20 cellular contexts compared by ENCODE assay signal in the genomic region with DNA sequence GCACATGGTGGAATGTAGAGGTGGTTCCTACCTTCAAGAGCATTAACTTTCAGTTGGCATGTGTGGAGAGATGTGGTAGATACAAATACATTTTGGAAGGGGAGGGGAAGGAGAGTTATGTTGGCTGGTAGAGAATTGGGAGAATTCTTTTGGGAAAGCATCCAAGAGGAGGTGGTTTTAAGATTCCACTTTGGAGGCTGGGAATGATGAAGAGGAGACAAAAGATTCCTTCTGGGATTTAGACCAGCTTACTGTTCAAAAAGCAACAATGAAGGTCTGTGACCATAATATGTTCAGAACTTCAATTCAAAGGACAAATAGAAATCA.
DNase-seq lines count a peak whose midpoint lies in the region; ATAC-seq and TF ChIP-seq lines count a peak whose summit lies in the region.
"Had no signal": no experiment of that assay in that cellular context is flagged by ENCODE, and none has a peak within 500 bp of the region (broad histone marks: within the 10 kb centered on the region; RNA-seq: fewer than 3 reads in every experiment).

No MANE protein-coding gene starts in this region.

- no peaks in the 10 kb centered on the region for H3K27me3 Mint-ChIP-seq in Calu3 (ENCODE audit: unreplicated experiment)
- H3K27me3 Mint-ChIP-seq in T-helper 17 cell, result no peaks in the 10 kb centered on the region
- H3K27me3 Mint-ChIP-seq: dendritic cell treated with granulocyte-macrophage colony-stimulating factor and Interleukin-4, amounts not matched to agents 40 ng/mL and 50 ng/mL, for 4 days; IgD-negative memory B cell had no signal

- no peak for ATAC-seq in T-helper 17 cell

- no peak for TF ChIP-seq EP300 in ovary (IDR thresholded peaks at IDR 0.05)

- intact Hi-C loops in Calu3 (cut with micrococcal nuclease; ENCODE audit: unreplicated experiment) (no loop called here), tibial artery (cut with DNase I; ENCODE audit: low total_unique reads) (no loop called here), ovary (cut with DNase I) (no loop called here)

- no peak overlapping the region for H2AFZ ChIP-seq in ACC112 (ENCODE audit: low read length, unreplicated experiment)
- H2AFZ ChIP-seq in hepatocyte, result no peak overlapping the region

- H3K4me3 Mint-ChIP-seq in Calu3 (ENCODE audit: low read depth, unreplicated experiment) (no peak overlapping the region), T-helper 17 cell (peak overlapping the region; percentile 9)
- H3K4me3 Mint-ChIP-seq: brain; dendritic cell treated with granulocyte-macrophage colony-stimulating factor and Interleukin-4, amounts not matched to agents 40 ng/mL and 50 ng/mL, for 4 days had no signal

- no peak overlapping the region for H3K4me2 ChIP-seq in hepatocyte
- H3K4me2 ChIP-seq: BLaER1 had no signal

- TF ChIP-seq POLR2A in ovary (IDR thresholded peaks at IDR 0.05), result no peak

- BruUV-seq in Calu3 (replicated peaks; lab: Mats Ljungman, UMichigan), result no TSS peak

- H3K36me3 ChIP-seq in ACC112 (ENCODE audit: insufficient read depth, low read length), result no peaks in the 10 kb centered on the region
- no peaks in the 10 kb centered on the region for H3K36me3 ChIP-seq in hepatocyte (replicated peaks; ENCODE audit: insufficient read depth, low read depth)
- no peaks in the 10 kb centered on the region for H3K36me3 ChIP-seq in tibial artery
- H3K36me3 ChIP-seq in ovary, result no peaks in the 10 kb centered on the region
- H3K36me3 ChIP-seq: thyroid gland, WERI-Rb-1 had no signal

- no peaks in the 10 kb centered on the region for H3K9me2 ChIP-seq in hepatocyte (replicated peaks; ENCODE audit: insufficient read depth)

- H3K27ac Mint-ChIP-seq in Calu3 (ENCODE audit: unreplicated experiment), result peak overlapping the region; percentile 2
- H3K27ac Mint-ChIP-seq in T-helper 17 cell, result peak overlapping the region; percentile 1
- H3K27ac Mint-ChIP-seq: dendritic cell treated with granulocyte-macrophage colony-stimulating factor and Interleukin-4, amounts not matched to agents 40 ng/mL and 50 ng/mL, for 4 days had no signal

- no peak for DNase-seq in Calu3
- no peak for DNase-seq in T-helper 17 cell
- no peak for DNase-seq in hepatocyte (ENCODE audit: low spot score)
- DNase-seq in NCI-H69 (lab: John Stamatoyannopoulos, UW), result no peak
- DNase-seq in tibial artery, result no peak
- no peak for DNase-seq in mesenteric fat pad (ENCODE audit: low spot score)
- no peak for DNase-seq in ovary
- DNase-seq: activated naive CD4-positive, alpha-beta T cell treated with Interleukin-2 at 50 U/mL for 16 hours; DMS 273 treated with DMSO at 0.1 percent for 48 hours; erythroblast; NCI-H1048; NCI-H748 treated with DMSO at 0.1 percent for 48 hours; thyroid gland; WERI-Rb-1 had no signal

- H3K4me1 ChIP-seq in ACC112 (ENCODE audit: control insufficient read depth, insufficient read depth, low read length, unreplicated experiment) (peaks cover 60% of the 10 kb centered on the region), hepatocyte (ENCODE audit: insufficient read depth) (peaks cover 52% of the 10 kb centered on the region), tibial artery (peaks cover 0 to 50% (median 20%) of the 10 kb centered on the region in 4 donors), ovary (ENCODE audit: insufficient read depth) (peaks cover 14% of the 10 kb centered on the region)

- H3K27ac ChIP-seq in ACC112 (ENCODE audit: low read depth, low read length), result peak overlapping the region; percentile 30; the same call in 1 of the 2 replicates
- H3K27ac ChIP-seq in hepatocyte, result peak overlapping the region; percentile 91
- no peak overlapping the region for H3K27ac ChIP-seq in tibial artery
- H3K27ac ChIP-seq in ovary, result no peak overlapping the region
- H3K27ac ChIP-seq: BLaER1, SK-N-MC, thyroid gland, WERI-Rb-1 had no signal

- H3K36me3 Mint-ChIP-seq in Calu3 (ENCODE audit: insufficient read depth, unreplicated experiment) (peaks cover 9% of the 10 kb centered on the region), T-helper 17 cell (ENCODE audit: low read depth) (peaks cover 7% of the 10 kb centered on the region)

- H3K4me3 ChIP-seq in ACC112 (ENCODE audit: low read depth, low read length), result peak overlapping the region; percentile 39
- H3K4me3 ChIP-seq in hepatocyte, result no peak overlapping the region
- H3K4me3 ChIP-seq in tibial artery, result no peak overlapping the region
- H3K4me3 ChIP-seq in ovary, result no peak overlapping the region
- H3K4me3 ChIP-seq: BLaER1, SK-N-MC, thyroid gland had no signal

- H3K79me2 ChIP-seq in ACC112 (ENCODE audit: control insufficient read depth, insufficient read depth, low read length, unreplicated experiment), result no peaks in the 10 kb centered on the region
- H3K79me2 ChIP-seq in hepatocyte, result no peaks in the 10 kb centered on the region

- H3K27me3 ChIP-seq in ACC112 (ENCODE audit: insufficient read depth, low read length), result no peaks in the 10 kb centered on the region
- H3K27me3 ChIP-seq in hepatocyte, result no peaks in the 10 kb centered on the region
- no peaks in the 10 kb centered on the region for H3K27me3 ChIP-seq in tibial artery
- no peaks in the 10 kb centered on the region for H3K27me3 ChIP-seq in ovary
- H3K27me3 ChIP-seq: BLaER1, thyroid gland had no signal

- no peaks in the 10 kb centered on the region for H3K9me3 Mint-ChIP-seq in Calu3 (ENCODE audit: low read depth, unreplicated experiment)
- H3K9me3 Mint-ChIP-seq: brain; dendritic cell treated with granulocyte-macrophage colony-stimulating factor and Interleukin-4, amounts not matched to agents 40 ng/mL and 50 ng/mL, for 4 days; IgD-negative memory B cell had no signal

- no peaks in the 10 kb centered on the region for H4K20me1 ChIP-seq in hepatocyte (ENCODE audit: insufficient read depth, poor library complexity, severe bottlenecking)
- H4K20me1 ChIP-seq: BLaER1 had no signal

- H3K9me3 ChIP-seq in T-helper 17 cell (ENCODE audit: control insufficient read depth, low read length, poor library complexity, severe bottlenecking) (no peaks in the 10 kb centered on the region), hepatocyte (ENCODE audit: low read depth) (no peaks in the 10 kb centered on the region), tibial artery (no peaks in the 10 kb centered on the region), ovary (no peaks in the 10 kb centered on the region)
- H3K9me3 ChIP-seq: BLaER1, thyroid gland had no signal

- H3K4me1 Mint-ChIP-seq in Calu3 (ENCODE audit: low read depth, unreplicated experiment) (peaks cover 78% of the 10 kb centered on the region), T-helper 17 cell (peaks cover 37% of the 10 kb centered on the region)

- CTCF ChIA-PET in Calu3 (lab: Charles Lee), result no interaction called here

- TF ChIP-seq CTCF in Calu3 (IDR thresholded peaks at IDR 0.05; ENCODE audit: unreplicated experiment) (no peak), hepatocyte (IDR thresholded peaks at IDR 0.05; ENCODE audit: poor library complexity) (no peak), tibial artery (IDR thresholded peaks at IDR 0.05) (no peak), ovary (IDR thresholded peaks at IDR 0.05) (no peak)

Comparison
In these comparisons a context has a peak if more than half of its experiments do, and no peak if none do; other contexts are left out.
1. H3K27ac ChIP-seq: peak in ACC112 (single experiment) and hepatocyte (single experiment); none in tibial artery (0 of 2) and ovary (0 of 2).